ENCODE assay signal across 7 cellular contexts in the genomic region with DNA sequence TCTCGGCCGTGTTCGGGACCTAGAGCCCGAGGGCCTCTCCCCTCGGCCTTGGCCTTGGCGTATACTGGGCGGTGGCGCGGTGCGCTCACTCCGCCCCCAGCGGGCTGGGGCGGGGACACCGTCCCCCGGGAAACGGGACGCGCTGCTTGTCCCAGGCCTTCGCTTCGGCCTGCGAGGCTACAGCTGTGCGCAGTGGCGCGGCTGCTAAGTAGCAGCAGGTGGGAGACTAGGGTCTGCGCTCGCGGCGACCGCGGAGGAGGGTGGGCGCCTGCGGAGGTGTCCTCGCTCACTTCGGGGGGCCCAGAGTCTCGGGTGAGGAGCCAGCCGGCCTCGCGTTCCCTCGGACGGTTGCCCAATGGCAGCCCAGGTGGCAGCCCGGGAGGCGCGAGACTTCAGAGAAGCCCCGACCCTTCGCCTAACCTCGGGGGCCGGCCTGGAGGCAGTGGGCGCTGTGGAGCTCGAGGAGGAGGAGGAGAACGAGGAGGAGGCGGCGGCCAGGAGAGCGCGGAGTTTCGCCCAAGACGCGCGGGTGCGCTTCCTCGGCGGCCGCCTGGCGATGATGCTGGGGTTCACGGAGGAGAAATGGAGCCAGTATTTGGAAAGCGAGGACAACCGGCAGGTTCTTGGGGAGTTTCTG. TPM values are rescaled to one million over a fixed set of nuclear protein-coding genes. Genes with fewer than 3 reads are reported as not detected.
DNase-seq lines count a peak whose midpoint lies in the region; ATAC-seq and TF ChIP-seq lines count a peak whose summit lies in the region.

Gene DNAH11 (plus strand): TSS at position 149 of the 637 bp plus-strand sequence. CDS start 207 bp downstream, at position 356.

- 1% methylated on average over 30 of the region's 66 CpGs for WGBS in esophagus muscularis mucosa

- peaks cover 12% of the 10 kb centered on the region for H3K4me1 Mint-ChIP-seq in T-helper 2 cell treated with Interferon-gamma antibody and Interleukin-4, amounts not matched to agents 5 μg/mL and 100 μg/mL, for 36 hours (ENCODE audit: low read depth)
- peaks cover 0 to 3% of the 10 kb centered on the region in 2 donors for H3K4me1 Mint-ChIP-seq in natural killer cell treated with Interleukin-12 subunit alpha and Interleukin-12 subunit beta and Interleukin-15 and Interleukin-18, amount 100 ng/mL, for 72 hours (ENCODE audit: low read depth in 2 of 2)

- peak within 1 kb of the TSS; percentile 74 for H3K4me3 Mint-ChIP-seq in T-helper 2 cell treated with Interferon-gamma antibody and Interleukin-4, amounts not matched to agents 5 μg/mL and 100 μg/mL, for 36 hours
- peak within 1 kb of the TSS; percentile 55 for H3K4me3 Mint-ChIP-seq in natural killer cell treated with Interleukin-12 subunit alpha and Interleukin-12 subunit beta and Interleukin-15 and Interleukin-18, amount 100 ng/mL, for 72 hours

- no peak within 1 kb of the TSS for H3K27ac Mint-ChIP-seq in T-helper 2 cell treated with Interferon-gamma antibody and Interleukin-4, amounts not matched to agents 5 μg/mL and 100 μg/mL, for 36 hours
- H3K27ac Mint-ChIP-seq in natural killer cell treated with Interleukin-12 subunit alpha and Interleukin-12 subunit beta and Interleukin-15 and Interleukin-18, amount 100 ng/mL, for 72 hours, result no peak within 1 kb of the TSS

- peak within 1 kb of the TSS; percentile 61 to 74 (median 68) for H3K4me3 ChIP-seq in esophagus muscularis mucosa

- H3K27me3 Mint-ChIP-seq in T-helper 2 cell treated with Interferon-gamma antibody and Interleukin-4, amounts not matched to agents 5 μg/mL and 100 μg/mL, for 36 hours (ENCODE audit: low read depth), result peaks cover 66% of the 10 kb centered on the region
- peaks cover 37 to 64% of the 10 kb centered on the region in 2 donors for H3K27me3 Mint-ChIP-seq in natural killer cell treated with Interleukin-12 subunit alpha and Interleukin-12 subunit beta and Interleukin-15 and Interleukin-18, amount 100 ng/mL, for 72 hours

- ATAC-seq in HG02759 (IDR thresholded peaks at IDR 0.05; ENCODE audit: unreplicated experiment) (peak; percentile 90), HG03159 (IDR thresholded peaks at IDR 0.05; ENCODE audit: unreplicated experiment) (no peak)
- peak; percentile 82 to 85 for ATAC-seq in natural killer cell treated with Interleukin-12 subunit alpha and Interleukin-12 subunit beta and Interleukin-15 and Interleukin-18, amount 100 ng/mL, for 72 hours

- H3K4me1 ChIP-seq in esophagus muscularis mucosa, result peaks cover 13 to 31% (median 16%) of the 10 kb centered on the region in 4 donors

- H3K9me3 Mint-ChIP-seq in T-helper 2 cell treated with Interferon-gamma antibody and Interleukin-4, amounts not matched to agents 5 μg/mL and 100 μg/mL, for 36 hours, result no peaks in the 10 kb centered on the region
- H3K9me3 Mint-ChIP-seq in natural killer cell treated with Interleukin-12 subunit alpha and Interleukin-12 subunit beta and Interleukin-15 and Interleukin-18, amount 100 ng/mL, for 72 hours, result no peaks in the 10 kb centered on the region

- DNase-seq in GM10266 (ENCODE audit: extremely low spot score) (peak; percentile 85), esophagus muscularis mucosa (ENCODE audit: extremely low spot score) (no peak), NCI-H2029 treated with DMSO at 0.1 percent for 48 hours (lab: John Stamatoyannopoulos, UW) (no peak)
- peak; percentile 50 for DNase-seq in T-helper 2 cell treated with Interferon-gamma antibody and Interleukin-4, amounts not matched to agents 5 μg/mL and 100 μg/mL, for 36 hours (ENCODE audit: low spot score)
- no peak for DNase-seq in natural killer cell treated with Interleukin-12 subunit alpha and Interleukin-12 subunit beta and Interleukin-15 and Interleukin-18, amount 100 ng/mL, for 72 hours (ENCODE audit: low spot score)

- intact Hi-C loops in esophagus muscularis mucosa (cut with DNase I), result loop anchor here (10.0 kb wide), 1 partner anchor 232 kb away; no protein-coding TSS in a partner anchor

- H3K27me3 ChIP-seq in esophagus muscularis mucosa, result peaks cover 0 to 12% (median 0%) of the 10 kb centered on the region in 4 donors

- no peaks in the 10 kb centered on the region for H3K9me3 ChIP-seq in esophagus muscularis mucosa

- TF ChIP-seq CTCF in GM10266 (IDR thresholded peaks at IDR 0.05; ENCODE audit: control insufficient read depth, insufficient read depth, low read depth, missing control alignments) (no peak), esophagus muscularis mucosa (IDR thresholded peaks at IDR 0.05) (peak in 1 of 3 experiments; percentile 18)

- peaks cover 5% of the 10 kb centered on the region for H3K36me3 Mint-ChIP-seq in T-helper 2 cell treated with Interferon-gamma antibody and Interleukin-4, amounts not matched to agents 5 μg/mL and 100 μg/mL, for 36 hours (ENCODE audit: low read depth)
- H3K36me3 Mint-ChIP-seq in natural killer cell treated with Interleukin-12 subunit alpha and Interleukin-12 subunit beta and Interleukin-15 and Interleukin-18, amount 100 ng/mL, for 72 hours, result no peaks in the 10 kb centered on the region

- no peak for TF ChIP-seq EP300 in esophagus muscularis mucosa (IDR thresholded peaks at IDR 0.05)

- H3K27ac ChIP-seq in esophagus muscularis mucosa (replicated peaks in 1 of 4), result peak within 1 kb of the TSS; percentile 53 to 78 (median 59)

- no peak for TF ChIP-seq POLR2A in esophagus muscularis mucosa (IDR thresholded peaks at IDR 0.05; ENCODE audit: low read depth)

- H3K36me3 ChIP-seq in esophagus muscularis mucosa, result no peaks in the 10 kb centered on the region

RNA-seq across cellular contexts. Expression of gene DNAH11, which starts in this region (rescaled TPM):
- 10 to 100 TPM in 3 of 4 donors, 1 to 10 TPM in 1; 8.7 to 16.6 (median 13.1) TPM for total RNA-seq in esophagus muscularis mucosa
- total RNA-seq in natural killer cell treated with Interleukin-12 subunit alpha and Interleukin-12 subunit beta and Interleukin-15 and Interleukin-18, amount 100 ng/mL, for 72 hours, result under 1 TPM; 0.05 to 0.45 TPM

Comparison
In these comparisons a context has a peak if more than half of its experiments do, and no peak if none do; other contexts are left out.
1. RNA of gene DNAH11 (total RNA-seq): 8.7 to 16.6 TPM in esophagus muscularis mucosa; 0.05 to 0.45 TPM in natural killer cell treated with Interleukin-12 subunit alpha and Interleukin-12 subunit beta and Interleukin-15 and Interleukin-18, amount 100 ng/mL, for 72 hours; every median in the first group is over 4 times any median in the second.
2. Peak in ATAC-seq in natural killer cell treated with Interleukin-12 subunit alpha and Interleukin-12 subunit beta and Interleukin-15 and Interleukin-18, amount 100 ng/mL, for 72 hours; RNA of the gene not detected or under 1 TPM.
3. DNase-seq: peak in GM10266 (single experiment) and T-helper 2 cell treated with Interferon-gamma antibody and Interleukin-4, amounts not matched to agents 5 μg/mL and 100 μg/mL, for 36 hours (single experiment); none in esophagus muscularis mucosa (single experiment), natural killer cell treated with Interleukin-12 subunit alpha and Interleukin-12 subunit beta and Interleukin-15 and Interleukin-18, amount 100 ng/mL, for 72 hours (single experiment) and NCI-H2029 treated with DMSO at 0.1 percent for 48 hours (single experiment).